In genomic region chr16:89121691-89122321, GRCh38 we compare ENCODE assay signal across 1 cellular context.
TF ChIP-seq lines count a peak whose summit lies in the region.

No MANE protein-coding gene starts in this region.

TF ChIP-seq in H1, 55 proteins besides CTCF, POLR2A, EP300 and RAD21:
- TF ChIP-seq BACH1 (IDR thresholded peaks at IDR 0.05; ENCODE audit: low read length) (no peak), KDM5A (IDR thresholded peaks at IDR 0.05; ENCODE audit: low read length) (no peak)
